Comparison of ENCODE assay signal across 8 cellular contexts in genomic region chr1:6486433-6487011, GRCh38. TPM values are rescaled to one million over a fixed set of nuclear protein-coding genes. Genes with fewer than 3 reads are reported as not detected.
DNase-seq lines count a peak whose midpoint lies in the region; ATAC-seq and TF ChIP-seq lines count a peak whose summit lies in the region.

No MANE protein-coding gene starts in this region.

- H3K4me3 ChIP-seq in liver (ENCODE audit: low read depth in 1 of 3, low read length in 3 of 3) = no peak overlapping the region

- no peaks in the 10 kb centered on the region for H3K9me3 ChIP-seq in liver (ENCODE audit: control insufficient read depth in 4 of 4, low read length in 3 of 4)

- no peak overlapping the region for H3K9ac ChIP-seq in liver (ENCODE audit: low read depth in 1 of 2, low read length in 2 of 2)

- TF ChIP-seq CTCF in liver (IDR thresholded peaks at IDR 0.05; ENCODE audit: low read depth, low read length, missing input control) = peak; percentile 84

- H3K27ac ChIP-seq in liver (ENCODE audit: low read depth in 1 of 2, low read length in 2 of 2) = no peak overlapping the region

- TF ChIP-seq RAD21 in liver (IDR thresholded peaks at IDR 0.05) = peak; percentile 75 to 86

- ATAC-seq in HG02885 (IDR thresholded peaks at IDR 0.05; ENCODE audit: poor library complexity, unreplicated experiment) = peak; percentile 58

- no peaks in the 10 kb centered on the region for H3K27me3 ChIP-seq in liver (ENCODE audit: control insufficient read depth in 4 of 4, insufficient read depth in 4 of 4, low read length in 3 of 4)

- no peaks in the 10 kb centered on the region for H3K36me3 ChIP-seq in liver (ENCODE audit: control insufficient read depth in 4 of 4, insufficient read depth in 3 of 4, low read depth in 1 of 4, low read length in 3 of 4)

- peaks cover 6 to 25% (median 13%) of the 10 kb centered on the region in 4 donors for H3K4me1 ChIP-seq in liver (ENCODE audit: control insufficient read depth in 4 of 4, insufficient read depth in 4 of 4, low read length in 3 of 4)

- DNase-seq in DMS 273 (lab: John Stamatoyannopoulos, UW; ENCODE audit: unreplicated experiment) (peak; percentile 96), NCI-H69 (lab: John Stamatoyannopoulos, UW) (peak; percentile 86), dermis microvascular lymphatic vessel endothelial cell (ENCODE audit: low read depth in 2 of 2) (peak; percentile 79 to 89), cortex of kidney (lab: John Stamatoyannopoulos, UW) (no peak)
- DNase-seq in activated CD4-positive, alpha-beta T cell treated with anti-CD3 and anti-CD28 coated beads, Interleukin-2, amount 50 U/mL, for 24 hours (ENCODE audit: low read depth in 1 of 2, low spot score in 1 of 2) = peak; percentile 74 to 83
- DNase-seq in stimulated activated CD4-positive, alpha-beta T cell treated with anti-CD3 and anti-CD28 coated beads, TNF-alpha, amount 100 ng/mL, for 1 hour (ENCODE audit: low read depth in 3 of 3, low spot score in 1 of 3) = peak; percentile 65 to 87 (median 69)

- 4% methylated on average over 15 of the region's 15 CpGs for WGBS in liver

TF ChIP-seq in liver, 16 proteins besides CTCF, POLR2A, EP300 and RAD21:
- TF ChIP-seq MAX (IDR thresholded peaks at IDR 0.05) = no peak

RNA-seq across cellular contexts. Expression of gene PLEKHG5, which starts 4.9 kb away (rescaled TPM):
- total RNA-seq in dermis microvascular lymphatic vessel endothelial cell (21.2 and 23.4 TPM in 2 replicates), liver (1 to 10 TPM; 1.4 to 1.9 TPM)
- polyA plus RNA-seq in liver = under 1 TPM; 0.28 to 0.81 TPM

RNA-seq across cellular contexts. Expression of gene TNFRSF25, which starts 20.5 kb away (rescaled TPM):
- total RNA-seq in dermis microvascular lymphatic vessel endothelial cell (5.6 and 7.1 TPM in 2 replicates), liver (1 to 10 TPM; 2.2 to 2.6 TPM)
- 1 to 10 TPM in 1 of 2 donors, under 1 TPM in 1; 0.78 to 1.9 TPM for polyA plus RNA-seq in liver
